21 cellular contexts compared by ENCODE assay signal in genomic region chr11:44699497-44699896, GRCh38. TPM values are rescaled to one million over a fixed set of nuclear protein-coding genes. Genes with fewer than 3 reads are reported as not detected.
"Had no signal": no experiment of that assay in that cellular context is flagged by ENCODE, and none has a peak within 500 bp of the region (broad histone marks: within the 10 kb centered on the region; RNA-seq: fewer than 3 reads in every experiment).

No MANE protein-coding gene starts in this region.

- H3K4me1 ChIP-seq: upper lobe of right lung, vagina had no signal

- ATAC-seq: esophagus mucosa; left lung; natural killer cell treated with Interleukin-12 subunit alpha and Interleukin-12 subunit beta and Interleukin-15 and Interleukin-18, amount 100 ng/mL, for 72 hours; stimulated activated effector memory CD8-positive, alpha-beta T cell treated with anti-CD3 and anti-CD28 coated beads, Interleukin-12 subunit alpha, Interleukin-12 subunit beta, amount 100 ng/mL, for 72 hours; upper lobe of right lung had no signal

- H3K4me3 ChIP-seq: dorsolateral prefrontal cortex, left lung, lung, smooth muscle cell, testis, tibial nerve, upper lobe of right lung, vagina had no signal

- H3K36me3 Mint-ChIP-seq: natural killer cell treated with Interleukin-12 subunit alpha and Interleukin-12 subunit beta and Interleukin-15 and Interleukin-18, amount 100 ng/mL, for 72 hours; stimulated activated effector memory CD8-positive, alpha-beta T cell treated with anti-CD3 and anti-CD28 coated beads, Interleukin-12 subunit alpha, Interleukin-12 subunit beta, amount 100 ng/mL, for 72 hours had no signal

- H3K9me3 Mint-ChIP-seq: natural killer cell treated with Interleukin-12 subunit alpha and Interleukin-12 subunit beta and Interleukin-15 and Interleukin-18, amount 100 ng/mL, for 72 hours; stimulated activated effector memory CD8-positive, alpha-beta T cell treated with anti-CD3 and anti-CD28 coated beads, Interleukin-12 subunit alpha, Interleukin-12 subunit beta, amount 100 ng/mL, for 72 hours; stimulated activated naive CD8-positive, alpha-beta T cell treated with anti-CD3 and anti-CD28 coated beads, Interleukin-15, Interleukin-2, amounts not matched to agents 100 ng/mL and 50 ng/mL, for 24 hours had no signal

- H3K36me3 ChIP-seq: left lung, neutrophil, tibial nerve, upper lobe of right lung, vagina had no signal

- DNase-seq: cortex of kidney; dorsolateral prefrontal cortex; effector CD8-positive, alpha-beta T cell; islet precursor cell; left lung; mesenchymal stem cell; midbrain; stimulated activated CD4-positive, alpha-beta T cell treated with anti-CD3 and anti-CD28 coated beads, Interleukin-4, amount 100 ng/mL, for 1 hour; stimulated activated CD8-positive, alpha-beta memory T cell treated with anti-CD3 and anti-CD28 coated beads, Interleukin-4, amount 100 ng/mL, for 48 hours; testis; upper lobe of right lung had no signal

- H3K27ac Mint-ChIP-seq: natural killer cell treated with Interleukin-12 subunit alpha and Interleukin-12 subunit beta and Interleukin-15 and Interleukin-18, amount 100 ng/mL, for 72 hours; stimulated activated effector memory CD8-positive, alpha-beta T cell treated with anti-CD3 and anti-CD28 coated beads, Interleukin-12 subunit alpha, Interleukin-12 subunit beta, amount 100 ng/mL, for 72 hours; stimulated activated naive CD8-positive, alpha-beta T cell treated with anti-CD3 and anti-CD28 coated beads, Interleukin-15, Interleukin-2, amounts not matched to agents 100 ng/mL and 50 ng/mL, for 24 hours had no signal

- H3K27ac ChIP-seq: dorsolateral prefrontal cortex, left lung, neutrophil, testis, tibial nerve, upper lobe of right lung, vagina had no signal

- H3K9me3 ChIP-seq: neutrophil, testis, upper lobe of right lung, vagina had no signal

- H3K27me3 ChIP-seq: dorsolateral prefrontal cortex, left lung, testis, tibial nerve, upper lobe of right lung, vagina had no signal

- H3K4me3 Mint-ChIP-seq: natural killer cell treated with Interleukin-12 subunit alpha and Interleukin-12 subunit beta and Interleukin-15 and Interleukin-18, amount 100 ng/mL, for 72 hours; stimulated activated effector memory CD8-positive, alpha-beta T cell treated with anti-CD3 and anti-CD28 coated beads, Interleukin-12 subunit alpha, Interleukin-12 subunit beta, amount 100 ng/mL, for 72 hours; stimulated activated naive CD8-positive, alpha-beta T cell treated with anti-CD3 and anti-CD28 coated beads, Interleukin-15, Interleukin-2, amounts not matched to agents 100 ng/mL and 50 ng/mL, for 24 hours had no signal

RNA-seq across cellular contexts. Expression of gene TSPAN18, which starts 27.3 kb away (rescaled TPM):
- total RNA-seq: fibroblast of lung had no signal
